In genomic region chr5:151082274-151082902, GRCh38 we compare ENCODE assay signal across 8 cellular contexts. TPM values are rescaled to one million over a fixed set of nuclear protein-coding genes. Genes with fewer than 3 reads are reported as not detected.
A peak's percentile ranks its signal among the peaks of the same experiment; 100 is the strongest.
DNase-seq lines count a peak whose midpoint lies in the region; ATAC-seq and TF ChIP-seq lines count a peak whose summit lies in the region.

No MANE protein-coding gene starts in this region.

- H3K27me3 Mint-ChIP-seq in neural crest cell (ENCODE audit: low read depth) = no peaks in the 10 kb centered on the region

- no peak overlapping the region for H3K27ac Mint-ChIP-seq in neural crest cell (ENCODE audit: unreplicated experiment)

- peak overlapping the region in 1 of 2 donors; percentile 100 for H3K27ac ChIP-seq in coronary artery

- H3K36me3 Mint-ChIP-seq in neural crest cell (ENCODE audit: low read depth) = no peaks in the 10 kb centered on the region

- peak overlapping the region; percentile 84 for H3K4me3 Mint-ChIP-seq in neural crest cell

- ATAC-seq in GM21619 (IDR thresholded peaks at IDR 0.05; ENCODE audit: unreplicated experiment) (no peak), GM19455 (IDR thresholded peaks at IDR 0.05; ENCODE audit: unreplicated experiment) (no peak)

- peaks cover 30% of the 10 kb centered on the region for H3K4me1 Mint-ChIP-seq in neural crest cell

- no peaks in the 10 kb centered on the region for H3K9me3 Mint-ChIP-seq in neural crest cell

- H3K4me3 ChIP-seq in coronary artery = peak overlapping the region; percentile 99

- DNase-seq in NCI-H2227 (lab: John Stamatoyannopoulos, UW; ENCODE audit: unreplicated experiment) (peak; percentile 24), NCI-H2227 treated with DMSO at 0.1 percent for 48 hours (lab: John Stamatoyannopoulos, UW) (no peak), NCI-H510A (lab: John Stamatoyannopoulos, UW) (peak; percentile 34), coronary artery (ENCODE audit: low spot score) (no peak), neural crest cell (ENCODE audit: low read depth, low spot score) (no peak), GDM1 (lab: John Stamatoyannopoulos, UW) (no peak)

- TF ChIP-seq CTCF in coronary artery (IDR thresholded peaks at IDR 0.05) (no peak), neural crest cell (conservative IDR thresholded peaks at IDR 0.05) (peak; percentile 43)

RNA-seq across cellular contexts. Expression of gene TNIP1, which starts 1.6 kb away (rescaled TPM):
- total RNA-seq in neural crest cell = 34.6 and 37.1 TPM in 2 replicates

Comparison
In these comparisons a context has a peak if more than half of its experiments do, and no peak if none do; other contexts are left out.
1. DNase-seq: peak in NCI-H2227 (single experiment) and NCI-H510A (single experiment); none in NCI-H2227 treated with DMSO at 0.1 percent for 48 hours (single experiment), coronary artery (single experiment), neural crest cell (single experiment) and GDM1 (single experiment).